In the genomic region with DNA sequence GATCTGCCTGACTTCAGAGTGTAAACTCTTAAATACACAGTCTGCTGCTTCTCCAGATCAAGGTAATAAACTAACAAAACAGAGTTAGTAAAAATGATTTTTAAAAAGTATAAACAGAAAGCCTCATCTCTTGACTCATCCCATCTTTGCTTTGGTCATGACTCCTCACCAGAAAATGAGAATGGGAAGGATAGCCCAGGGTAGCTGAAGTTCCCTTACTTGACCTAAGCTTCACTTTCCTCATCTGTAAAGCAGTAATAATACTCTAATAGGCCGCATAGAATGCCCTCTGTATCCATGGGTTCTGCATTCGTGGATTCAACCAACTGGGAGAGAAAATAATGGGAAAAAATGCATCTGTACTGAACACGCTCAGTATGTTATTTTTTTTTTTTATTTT, we compare ENCODE assay signal across 29 cellular contexts. TPM values are rescaled to one million over a fixed set of nuclear protein-coding genes. Genes with fewer than 3 reads are reported as not detected.
DNase-seq lines count a peak whose midpoint lies in the region; ATAC-seq and TF ChIP-seq lines count a peak whose summit lies in the region.
"Had no signal": no experiment of that assay in that cellular context is flagged by ENCODE, and none has a peak within 500 bp of the region (broad histone marks: within the 10 kb centered on the region; RNA-seq: fewer than 3 reads in every experiment).

No MANE protein-coding gene starts in this region.

- in situ Hi-C loops in mammary epithelial cell (cut with MboI; ENCODE audit: low sequenced_read_pairs in 2 of 2): no loop called here

- no peak for TF ChIP-seq CTCF in mammary epithelial cell (conservative IDR thresholded peaks at IDR 0.05 in 1 of 2, IDR thresholded peaks at IDR 0.05 in 1 of 2; ENCODE audit: extremely low read depth in 1 of 2, insufficient read depth in 1 of 2, low read depth in 1 of 2, low read length in 2 of 2)
- no peak for TF ChIP-seq CTCF in MCF 10A (IDR thresholded peaks at IDR 0.05; ENCODE audit: unreplicated experiment)
- TF ChIP-seq CTCF in fibroblast of the aortic adventitia (IDR thresholded peaks at IDR 0.05; ENCODE audit: insufficient read depth, low read length): no peak
- no peak for TF ChIP-seq CTCF in endothelial cell (IDR thresholded peaks at IDR 0.05; ENCODE audit: unreplicated experiment)

- WGBS in mammary epithelial cell (ENCODE audit: low coverage, missing lambda C conversion rate): 88% methylated on average over 3 of the region's 3 CpGs

- no peak overlapping the region for H2AFZ ChIP-seq in mammary epithelial cell (ENCODE audit: low read depth, low read length)
- H2AFZ ChIP-seq: PC-9 had no signal

- H3K27me3 Mint-ChIP-seq in MCF 10A (ENCODE audit: insufficient read depth, unreplicated experiment): no peaks in the 10 kb centered on the region
- no peaks in the 10 kb centered on the region for H3K27me3 Mint-ChIP-seq in endothelial cell (ENCODE audit: unreplicated experiment)

- H3K36me3 Mint-ChIP-seq in MCF 10A (ENCODE audit: insufficient read depth, unreplicated experiment) (no peaks in the 10 kb centered on the region), endothelial cell (ENCODE audit: low read depth, unreplicated experiment) (no peaks in the 10 kb centered on the region)
- H3K36me3 Mint-ChIP-seq: CD4-positive, alpha-beta memory T cell; natural killer cell had no signal

- ATAC-seq in HG02623 (IDR thresholded peaks at IDR 0.05; ENCODE audit: unreplicated experiment) (no peak), GM18907 (IDR thresholded peaks at IDR 0.05; ENCODE audit: unreplicated experiment) (no peak)
- ATAC-seq: activated T-cell treated with anti-CD3 and anti-CD28 coated beads, Interleukin-2, amount 50 U/mL, for 4 hours; HepG2; natural killer cell had no signal

- no peaks in the 10 kb centered on the region for H4K20me1 ChIP-seq in mammary epithelial cell (ENCODE audit: insufficient read depth, low read length)

- H3K4me1 Mint-ChIP-seq in MCF 10A (ENCODE audit: insufficient read depth, unreplicated experiment) (peaks cover 6% of the 10 kb centered on the region), endothelial cell (ENCODE audit: unreplicated experiment) (no peaks in the 10 kb centered on the region)
- H3K4me1 Mint-ChIP-seq: CD4-positive, alpha-beta memory T cell; natural killer cell had no signal

- BruUV-seq in mammary epithelial cell (replicated peaks; lab: Mats Ljungman, UMichigan) (no TSS peak), MCF 10A (replicated peaks; lab: Mats Ljungman, UMichigan) (no TSS peak)

- CTCF ChIA-PET in mammary epithelial cell (lab: Charles Lee; ENCODE audit: low non-redundant PET) (interaction anchor here (0.6 to 0.7 kb wide), 2 partner anchors 9 to 214 kb away, joined by 4 to 6 read pairs; no protein-coding TSS in a partner anchor), MCF 10A (lab: Yijun Ruan, JAX) (interaction anchor here (0.5 to 4.8 kb wide), 23 partner anchors 9 to 1913 kb away, joined by 3 to 60 read pairs (median 4); no protein-coding TSS in a partner anchor)

- H3K27ac Mint-ChIP-seq in MCF 10A (ENCODE audit: low read depth, unreplicated experiment): no peak overlapping the region
- no peak overlapping the region for H3K27ac Mint-ChIP-seq in endothelial cell (ENCODE audit: unreplicated experiment)
- H3K27ac Mint-ChIP-seq: natural killer cell had no signal

- H3K79me2 ChIP-seq in mammary epithelial cell (ENCODE audit: insufficient read depth, low read length): no peaks in the 10 kb centered on the region

- H3K4me3 ChIP-seq in mammary epithelial cell (replicated peaks in 1 of 3; ENCODE audit: insufficient read depth in 1 of 3, low read depth in 2 of 3, low read length in 3 of 3) (no peak overlapping the region), fibroblast of the aortic adventitia (ENCODE audit: low read depth, low read length) (no peak overlapping the region)
- H3K4me3 ChIP-seq: breast epithelium, PC-9 had no signal

- H3K27ac ChIP-seq in mammary epithelial cell (ENCODE audit: insufficient read depth, low read depth, low read length): no peak overlapping the region
- H3K27ac ChIP-seq: 22Rv1, breast epithelium, PC-9, VCaP had no signal

- no peaks in the 10 kb centered on the region for H3K9me3 ChIP-seq in mammary epithelial cell (replicated peaks; ENCODE audit: insufficient read depth, low read length)
- H3K9me3 ChIP-seq: breast epithelium had no signal

- H3K9ac ChIP-seq in mammary epithelial cell (ENCODE audit: insufficient read depth, low read length): no peak overlapping the region

- POLR2A ChIA-PET in MCF 10A (lab: Yijun Ruan, JAX): interaction anchor here (0.5 to 3.6 kb wide), 11 partner anchors 11 to 196 kb away, joined by 3 to 51 read pairs (median 5); a partner anchor contains a TSS

- H3K9me3 Mint-ChIP-seq in MCF 10A (ENCODE audit: unreplicated experiment): no peaks in the 10 kb centered on the region
- no peaks in the 10 kb centered on the region for H3K9me3 Mint-ChIP-seq in endothelial cell (ENCODE audit: unreplicated experiment)
- H3K9me3 Mint-ChIP-seq: activated T-cell treated with anti-CD3 and anti-CD28 coated beads, Interleukin-2, amount 50 U/mL, for 4 hours; natural killer cell had no signal

- intact Hi-C loops in mammary epithelial cell (cut with micrococcal nuclease) (no loop called here), MCF 10A (cut with micrococcal nuclease) (loop anchor here (2.0 kb wide), 1 partner anchor 51 kb away; no protein-coding TSS in a partner anchor)

- peaks cover 27% of the 10 kb centered on the region for H3K4me1 ChIP-seq in mammary epithelial cell (ENCODE audit: insufficient read depth, low read length)
- H3K4me1 ChIP-seq: breast epithelium had no signal

- H3K36me3 ChIP-seq in mammary epithelial cell (ENCODE audit: insufficient read depth, low read length): no peaks in the 10 kb centered on the region
- H3K36me3 ChIP-seq: breast epithelium had no signal

- H3K4me2 ChIP-seq in mammary epithelial cell (ENCODE audit: insufficient read depth, low read depth, low read length): no peak overlapping the region
- H3K4me2 ChIP-seq: PC-9 had no signal

- DNase-seq in mammary epithelial cell (peak; percentile 54), MCF 10A (ENCODE audit: unreplicated experiment) (no peak), amniotic stem cell (lab: John Stamatoyannopoulos, UW) (peak; percentile 25), fibroblast of the aortic adventitia (ENCODE audit: low read depth) (peak; percentile 42), endothelial cell (ENCODE audit: low spot score) (no peak), superior temporal gyrus (ENCODE audit: extremely low spot score) (no peak)
- DNase-seq: activated CD4-positive, alpha-beta T cell treated with anti-CD3 and anti-CD28 coated beads for 48 hours; activated T-cell treated with anti-CD3 and anti-CD28 coated beads, Interleukin-2, amount 50 U/mL, for 4 hours; CD4-positive, alpha-beta memory T cell; effector CD4-positive, alpha-beta T cell; glutamatergic neuron; islet precursor cell; Kasumi-1; natural killer cell; NCI-H1694; NCI-H2171 treated with DMSO at 0.1 percent for 48 hours; NCI-H524 treated with DMSO at 0.1 percent for 48 hours; NK-92 treated with Interleukin-12 subunit alpha and Interleukin-12 subunit beta, amount 100 ng/mL, for 24 hours; occipital lobe; Right ventricle myocardium superior; stimulated activated CD4-positive, alpha-beta T cell treated with anti-CD3 and anti-CD28 coated beads, Interleukin-15, amount 100 ng/mL, for 24 hours; stimulated activated naive CD4-positive, alpha-beta T cell had no signal

- no peak overlapping the region for H3K4me3 Mint-ChIP-seq in MCF 10A (ENCODE audit: unreplicated experiment)
- no peak overlapping the region for H3K4me3 Mint-ChIP-seq in endothelial cell (ENCODE audit: unreplicated experiment)
- H3K4me3 Mint-ChIP-seq: activated T-cell treated with anti-CD3 and anti-CD28 coated beads, Interleukin-2, amount 50 U/mL, for 4 hours; CD4-positive, alpha-beta memory T cell; natural killer cell had no signal

- no peaks in the 10 kb centered on the region for H3K27me3 ChIP-seq in mammary epithelial cell (ENCODE audit: insufficient read depth, low read length)
- H3K27me3 ChIP-seq: breast epithelium had no signal

- dilution Hi-C loops in mammary epithelial cell (cut with HindIII; ENCODE audit: low sequenced_read_pairs): loop anchor here (5.0 kb wide), 2 partner anchors 36 to 71 kb away; no protein-coding TSS in a partner anchor

RNA-seq across cellular contexts. Expression of a gene that starts 11.3 kb away (rescaled TPM):
- 10 to 100 TPM; 16.8 to 40.5 TPM for total RNA-seq in mammary epithelial cell
- polyA plus RNA-seq in mammary epithelial cell: 31.9 TPM
- 15.7 TPM for polyA minus RNA-seq in mammary epithelial cell
- 36.9 and 46.3 TPM in 2 replicates for total RNA-seq in MCF 10A (2022)
- 7.0 and 20.9 TPM in 2 replicates for total RNA-seq in fibroblast of the aortic adventitia (ENCODE audit: low replicate concordance)
- 34.5 TPM for total RNA-seq in endothelial cell (ENCODE audit: unreplicated experiment)

RNA-seq across cellular contexts. Expression of a gene that starts 27.8 kb away (rescaled TPM):
- total RNA-seq in mammary epithelial cell (10 to 100 TPM; 23.2 to 47.2 TPM), MCF 10A (2022) (18.3 and 29.0 TPM in 2 replicates), fibroblast of the aortic adventitia (ENCODE audit: low replicate concordance) (10.1 and 11.4 TPM in 2 replicates), endothelial cell (ENCODE audit: unreplicated experiment) (16.5 TPM)
- polyA plus RNA-seq in mammary epithelial cell: 18.3 TPM
- polyA minus RNA-seq in mammary epithelial cell: 34.5 TPM

Comparison
In these comparisons a context has a peak if more than half of its experiments do, and no peak if none do; other contexts are left out.
1. DNase-seq: peak in mammary epithelial cell (single experiment), amniotic stem cell (single experiment) and fibroblast of the aortic adventitia (single experiment); none in MCF 10A (single experiment), endothelial cell (single experiment) and superior temporal gyrus (single experiment).